8 cellular contexts compared by ENCODE assay signal in the genomic region with DNA sequence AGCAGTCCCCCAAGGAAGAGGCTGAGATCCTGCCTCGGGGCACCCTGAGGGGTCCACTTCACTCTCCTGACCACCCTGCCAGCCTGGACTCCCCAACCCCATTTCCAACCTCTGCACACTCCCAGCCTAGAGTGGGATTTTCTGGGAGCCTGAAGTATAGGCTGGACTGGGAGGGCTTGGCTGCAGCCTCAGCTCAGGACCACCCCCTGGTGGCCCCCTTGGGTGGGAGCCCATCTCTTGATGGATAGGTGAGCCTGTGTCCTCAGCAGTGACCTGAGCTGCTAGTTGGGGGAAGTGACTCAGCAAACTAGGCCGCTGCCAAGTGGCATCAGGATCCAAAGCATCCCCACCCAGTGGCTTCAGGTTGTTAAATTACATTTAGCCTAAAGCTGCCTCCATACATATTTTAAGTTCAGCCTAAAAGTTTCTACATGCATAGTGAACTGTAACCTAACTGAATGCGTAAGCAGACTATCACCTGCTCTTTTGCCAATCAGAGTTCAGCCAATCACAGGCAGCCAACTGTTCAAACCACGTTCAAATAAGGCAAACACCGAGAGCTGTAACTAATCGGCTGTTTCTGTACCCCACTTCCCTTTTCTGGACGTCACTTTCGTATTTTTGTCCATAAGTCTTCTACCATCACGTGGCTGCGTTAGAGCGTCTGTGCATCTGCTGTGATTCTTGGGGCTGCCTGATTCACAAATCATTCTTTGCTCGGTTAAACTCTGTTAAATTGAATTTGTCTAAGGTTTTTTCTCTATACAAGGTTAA.
DNase-seq lines count a peak whose midpoint lies in the region; ATAC-seq, FAIRE-seq and TF ChIP-seq lines count a peak whose summit lies in the region.
"Had no signal": no experiment of that assay in that cellular context is flagged by ENCODE, and none has a peak within 500 bp of the region (broad histone marks: within the 10 kb centered on the region; RNA-seq: fewer than 3 reads in every experiment).

No MANE protein-coding gene starts in this region.

- no peak overlapping the region for H3K4me3 Mint-ChIP-seq in osteocyte (ENCODE audit: unreplicated experiment)

- H3K27me3 ChIP-seq in bronchial epithelial cell (ENCODE audit: control insufficient read depth, insufficient read depth, low read length): no peaks in the 10 kb centered on the region
- H3K27me3 ChIP-seq: adrenal gland had no signal

- H3K4me1 Mint-ChIP-seq in osteocyte (ENCODE audit: unreplicated experiment): no peaks in the 10 kb centered on the region

- no peaks in the 10 kb centered on the region for H3K36me3 ChIP-seq in bronchial epithelial cell (ENCODE audit: control insufficient read depth, insufficient read depth, low read length)
- H3K36me3 ChIP-seq: adrenal gland had no signal

- no peak overlapping the region for H3K27ac Mint-ChIP-seq in osteocyte (ENCODE audit: unreplicated experiment)

- TF ChIP-seq CTCF in bronchial epithelial cell (IDR thresholded peaks at IDR 0.05; ENCODE audit: insufficient read depth, low read length, severe bottlenecking) (peak; percentile 18), osteocyte (IDR thresholded peaks at IDR 0.05) (peak; percentile 33)

- no peak for TF ChIP-seq POLR2A in H54 (IDR thresholded peaks at IDR 0.05; ENCODE audit: low read depth, low read length)

- H3K27me3 Mint-ChIP-seq in osteocyte (ENCODE audit: unreplicated experiment): no peaks in the 10 kb centered on the region

- DNase-seq in HK-2 (ENCODE audit: unreplicated experiment) (peak; percentile 63), bronchial epithelial cell (ENCODE audit: low read depth) (no peak), osteocyte (ENCODE audit: extremely low spot score, unreplicated experiment) (no peak), H54 (ENCODE audit: insufficient read length, low spot score) (no peak), HT-29 (ENCODE audit: low spot score) (no peak)

- H3K4me3 ChIP-seq in bronchial epithelial cell (ENCODE audit: low read depth, low read length): no peak overlapping the region
- H3K4me3 ChIP-seq: adrenal gland had no signal

- no peaks in the 10 kb centered on the region for H3K36me3 Mint-ChIP-seq in osteocyte (ENCODE audit: unreplicated experiment)

- ATAC-seq in GM18519 (IDR thresholded peaks at IDR 0.05; ENCODE audit: low FRiP score, unreplicated experiment) (peak; percentile 26), HG03378 (IDR thresholded peaks at IDR 0.05; ENCODE audit: unreplicated experiment) (no peak)

- no peaks in the 10 kb centered on the region for H3K9me3 Mint-ChIP-seq in osteocyte (ENCODE audit: unreplicated experiment)

- FAIRE-seq in bronchial epithelial cell (lab: Jason Lieb, UNC): no peak
- FAIRE-seq in H54 (lab: Jason Lieb, UNC): no peak
